8 cellular contexts compared by ENCODE assay signal in the genomic region with DNA sequence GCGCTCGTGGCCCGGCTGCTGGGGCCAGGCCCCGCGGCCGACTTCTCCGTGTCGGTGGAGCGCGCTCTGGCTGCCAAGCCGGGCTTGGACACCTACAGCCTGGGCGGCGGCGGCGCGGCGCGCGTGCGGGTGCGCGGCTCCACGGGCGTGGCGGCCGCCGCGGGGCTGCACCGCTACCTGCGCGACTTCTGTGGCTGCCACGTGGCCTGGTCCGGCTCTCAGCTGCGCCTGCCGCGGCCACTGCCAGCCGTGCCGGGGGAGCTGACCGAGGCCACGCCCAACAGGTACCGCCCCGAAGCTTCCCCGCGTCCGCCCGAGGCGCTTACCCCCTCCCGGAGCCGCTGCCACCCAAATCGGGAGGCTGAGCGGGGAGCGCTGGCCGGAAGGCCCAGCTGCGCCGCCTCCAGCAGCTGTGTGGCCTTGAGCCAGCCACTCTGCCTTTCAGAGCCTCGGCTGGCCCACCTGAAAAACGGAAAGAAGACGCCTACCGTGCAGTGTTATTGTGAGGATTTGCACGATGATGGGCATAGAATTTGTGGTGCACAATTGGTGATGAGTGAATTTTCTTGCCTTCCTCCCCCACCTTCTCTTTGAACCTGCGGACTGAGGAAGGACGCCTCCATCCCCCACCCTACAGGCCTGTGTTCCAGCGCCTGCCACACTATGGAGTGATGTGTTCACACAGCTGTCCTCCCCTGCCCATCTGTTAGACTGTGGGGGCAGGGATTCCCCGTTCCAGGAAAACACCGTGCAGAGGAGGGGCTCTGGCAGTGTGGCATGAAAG. TPM values are rescaled to one million over a fixed set of nuclear protein-coding genes. Genes with fewer than 3 reads are reported as not detected.
DNase-seq lines count a peak whose midpoint lies in the region; TF ChIP-seq lines count a peak whose summit lies in the region.

No MANE protein-coding gene starts in this region.

- H3K4me1 ChIP-seq in ES-I3 (ENCODE audit: insufficient read depth, low read length) (peaks cover 15% of the 10 kb centered on the region), Karpas-422 (ENCODE audit: low read length) (peaks cover 24% of the 10 kb centered on the region), SJSA1 (replicated peaks) (peaks cover 31% of the 10 kb centered on the region), tibial artery (peaks cover 6 to 41% (median 27%) of the 10 kb centered on the region in 4 donors)

- peaks cover 57% of the 10 kb centered on the region for H3K4me1 Mint-ChIP-seq in activated naive CD4-positive, alpha-beta T cell treated with anti-CD3 and anti-CD28 coated beads, Interleukin-2, amount 10 ng/mL, durations not matched to agents 7 days and 5 days
- H3K4me1 Mint-ChIP-seq in glutamatergic neuron (ENCODE audit: low read depth, unreplicated experiment): peaks cover 24% of the 10 kb centered on the region

- H3K36me3 Mint-ChIP-seq in activated naive CD4-positive, alpha-beta T cell treated with anti-CD3 and anti-CD28 coated beads, Interleukin-2, amount 10 ng/mL, durations not matched to agents 7 days and 5 days: peaks cover 12% of the 10 kb centered on the region
- no peaks in the 10 kb centered on the region for H3K36me3 Mint-ChIP-seq in glutamatergic neuron (ENCODE audit: unreplicated experiment)

- peaks cover 18% of the 10 kb centered on the region for H3K79me2 ChIP-seq in Karpas-422 (ENCODE audit: low read length)

- peaks cover 26% of the 10 kb centered on the region for H3K27me3 Mint-ChIP-seq in activated naive CD4-positive, alpha-beta T cell treated with anti-CD3 and anti-CD28 coated beads, Interleukin-2, amount 10 ng/mL, durations not matched to agents 7 days and 5 days
- peaks cover 11% of the 10 kb centered on the region for H3K27me3 Mint-ChIP-seq in glutamatergic neuron (ENCODE audit: unreplicated experiment)

- H3K4me2 ChIP-seq in Karpas-422 (ENCODE audit: low read depth, low read length, poor library complexity, severe bottlenecking): peak overlapping the region; percentile 93

- H3K36me3 ChIP-seq in ES-I3 (ENCODE audit: insufficient read depth, low read length) (no peaks in the 10 kb centered on the region), Karpas-422 (ENCODE audit: insufficient read depth, low read length) (peaks cover 14% of the 10 kb centered on the region), SJSA1 (peaks cover 30% of the 10 kb centered on the region), tibial artery (peaks cover 21 to 37% (median 25%) of the 10 kb centered on the region in 3 donors)

- TF ChIP-seq CTCF in glutamatergic neuron (IDR thresholded peaks at IDR 0.05; ENCODE audit: partially characterized antibody, unreplicated experiment): no peak
- no peak for TF ChIP-seq CTCF in tibial artery (IDR thresholded peaks at IDR 0.05)

- H3K27ac Mint-ChIP-seq in activated naive CD4-positive, alpha-beta T cell treated with anti-CD3 and anti-CD28 coated beads, Interleukin-2, amount 10 ng/mL, durations not matched to agents 7 days and 5 days: peak overlapping the region; percentile 87
- H3K27ac Mint-ChIP-seq in glutamatergic neuron (ENCODE audit: unreplicated experiment): peak overlapping the region; percentile 100

- peak overlapping the region; percentile 53; the same call in 1 of the 2 replicates for H3K9ac ChIP-seq in ES-I3 (ENCODE audit: low read depth, low read length)
- H3K9ac ChIP-seq in Karpas-422 (ENCODE audit: low read length): peak overlapping the region; percentile 90

- H3K27me3 ChIP-seq in Karpas-422 (ENCODE audit: low read length): no peaks in the 10 kb centered on the region
- no peaks in the 10 kb centered on the region for H3K27me3 ChIP-seq in SJSA1 (replicated peaks)
- H3K27me3 ChIP-seq in tibial artery: no peaks in the 10 kb centered on the region

- H2AFZ ChIP-seq in Karpas-422 (ENCODE audit: low read length): no peak overlapping the region

- peak overlapping the region; percentile 83 for H3K4me3 Mint-ChIP-seq in activated naive CD4-positive, alpha-beta T cell treated with anti-CD3 and anti-CD28 coated beads, Interleukin-2, amount 10 ng/mL, durations not matched to agents 7 days and 5 days
- peak overlapping the region; percentile 94 for H3K4me3 Mint-ChIP-seq in glutamatergic neuron (ENCODE audit: unreplicated experiment)

- intact Hi-C loops in tibial artery (cut with DNase I; ENCODE audit: low total_unique reads): no loop called here

- peaks cover 12% of the 10 kb centered on the region; the same call in 1 of the 2 replicates for H4K20me1 ChIP-seq in Karpas-422 (ENCODE audit: insufficient read depth, low read depth, low read length)

- no peaks in the 10 kb centered on the region for H3K9me2 ChIP-seq in Karpas-422 (replicated peaks; ENCODE audit: insufficient read depth, low read length)

- H3K4me3 ChIP-seq in Karpas-422 (ENCODE audit: low read length) (peak overlapping the region; percentile 98), SJSA1 (peak overlapping the region; percentile 92), tibial artery (peak overlapping the region; percentile 64)

- H3K9me3 Mint-ChIP-seq in activated naive CD4-positive, alpha-beta T cell treated with anti-CD3 and anti-CD28 coated beads, Interleukin-2, amount 10 ng/mL, durations not matched to agents 7 days and 5 days: no peaks in the 10 kb centered on the region
- H3K9me3 Mint-ChIP-seq in glutamatergic neuron (ENCODE audit: unreplicated experiment): peaks cover 14% of the 10 kb centered on the region

- H3K9me3 ChIP-seq in ES-I3 (ENCODE audit: control insufficient read depth, insufficient read depth, low read length) (no peaks in the 10 kb centered on the region), Karpas-422 (ENCODE audit: low read length) (no peaks in the 10 kb centered on the region), SJSA1 (replicated peaks) (no peaks in the 10 kb centered on the region), tibial artery (no peaks in the 10 kb centered on the region)

- peak overlapping the region; percentile 72 for H3K27ac ChIP-seq in Karpas-422 (ENCODE audit: low read length)
- peak overlapping the region; percentile 46 for H3K27ac ChIP-seq in SJSA1
- peak overlapping the region; percentile 86 to 92 for H3K27ac ChIP-seq in tibial artery

- DNase-seq in GOT3 (lab: John Stamatoyannopoulos, UW): peak; percentile 44
- DNase-seq in Karpas-422: peak; percentile 92
- peak; percentile 75 to 91 for DNase-seq in SJSA1 (ENCODE audit: low read depth in 1 of 2, low spot score in 2 of 2)
- DNase-seq in activated naive CD4-positive, alpha-beta T cell treated with anti-CD3 and anti-CD28 coated beads, Interleukin-2, amount 10 ng/mL, durations not matched to agents 7 days and 5 days: peak; percentile 86
- peak; percentile 90 for DNase-seq in glutamatergic neuron
- peak; percentile 74 for DNase-seq in occipital lobe (lab: John Stamatoyannopoulos, UW)
- DNase-seq in tibial artery: peak; percentile 83 to 96

- CTCF ChIA-PET in activated naive CD4-positive, alpha-beta T cell treated with anti-CD3 and anti-CD28 coated beads, Interleukin-2, amount 10 ng/mL, durations not matched to agents 7 days and 5 days (lab: Charles Lee): interaction anchor here (0.7 to 1.4 kb wide), 4 partner anchors 9 to 113 kb away, joined by 3 to 6 read pairs (median 4); a partner anchor contains a TSS

RNA-seq across cellular contexts. Expression of a gene that starts 0.5 kb away (rescaled TPM):
- 40.0 and 71.8 TPM in 2 replicates for total RNA-seq in Karpas-422 (2014; rRNA removed; shearing (Covaris generic); ENCODE audit: low replicate concordance)
- 16.2 and 26.8 TPM in 2 replicates for total RNA-seq in SJSA1 (2014; rRNA removed; shearing (Covaris generic))
- total RNA-seq in glutamatergic neuron (ENCODE audit: unreplicated experiment) (42.8 TPM), occipital lobe (8.6 TPM)

RNA-seq across cellular contexts. Expression of a gene that starts 16.2 kb away (rescaled TPM):
- total RNA-seq in Karpas-422 (2014; rRNA removed; shearing (Covaris generic); ENCODE audit: low replicate concordance): 0.22 and 1.3 TPM in 2 replicates
- total RNA-seq in SJSA1 (2014; rRNA removed; shearing (Covaris generic)): 0.13 and 1.5 TPM in 2 replicates
- total RNA-seq in glutamatergic neuron (ENCODE audit: unreplicated experiment) (4.1 TPM), occipital lobe (0.62 TPM)

RNA-seq across cellular contexts. Expression of a gene that starts 25.4 kb away (rescaled TPM):
- 46.7 and 56.2 TPM in 2 replicates for total RNA-seq in Karpas-422 (2014; rRNA removed; shearing (Covaris generic); ENCODE audit: low replicate concordance)
- 10.2 and 15.4 TPM in 2 replicates for total RNA-seq in SJSA1 (2014; rRNA removed; shearing (Covaris generic))
- total RNA-seq in glutamatergic neuron (ENCODE audit: unreplicated experiment) (57.4 TPM), occipital lobe (3.6 TPM)

RNA-seq across cellular contexts. Expression of a gene that starts 30.3 kb away (rescaled TPM):
- total RNA-seq in Karpas-422 (2014; rRNA removed; shearing (Covaris generic); ENCODE audit: low replicate concordance): 33.0 and 42.4 TPM in 2 replicates
- total RNA-seq in SJSA1 (2014; rRNA removed; shearing (Covaris generic)): 20.1 and 35.0 TPM in 2 replicates
- total RNA-seq in glutamatergic neuron (ENCODE audit: unreplicated experiment): 62.5 TPM
- total RNA-seq in occipital lobe: 25.1 TPM

RNA-seq across cellular contexts. Expression of a gene that starts 41.0 kb away (rescaled TPM):
- 5.3 and 7.9 TPM in 2 replicates for total RNA-seq in Karpas-422 (2014; rRNA removed; shearing (Covaris generic); ENCODE audit: low replicate concordance)
- total RNA-seq in SJSA1 (2014; rRNA removed; shearing (Covaris generic)): 18.4 and 22.3 TPM in 2 replicates
- total RNA-seq in glutamatergic neuron (ENCODE audit: unreplicated experiment) (12.0 TPM), occipital lobe (6.6 TPM)

Comparison
In these comparisons a context has a peak if more than half of its experiments do, and no peak if none do; other contexts are left out.
1. Peak in every context shown above with its lines: DNase-seq, H3K4me3 ChIP-seq and H3K27ac ChIP-seq.